In the genomic region with DNA sequence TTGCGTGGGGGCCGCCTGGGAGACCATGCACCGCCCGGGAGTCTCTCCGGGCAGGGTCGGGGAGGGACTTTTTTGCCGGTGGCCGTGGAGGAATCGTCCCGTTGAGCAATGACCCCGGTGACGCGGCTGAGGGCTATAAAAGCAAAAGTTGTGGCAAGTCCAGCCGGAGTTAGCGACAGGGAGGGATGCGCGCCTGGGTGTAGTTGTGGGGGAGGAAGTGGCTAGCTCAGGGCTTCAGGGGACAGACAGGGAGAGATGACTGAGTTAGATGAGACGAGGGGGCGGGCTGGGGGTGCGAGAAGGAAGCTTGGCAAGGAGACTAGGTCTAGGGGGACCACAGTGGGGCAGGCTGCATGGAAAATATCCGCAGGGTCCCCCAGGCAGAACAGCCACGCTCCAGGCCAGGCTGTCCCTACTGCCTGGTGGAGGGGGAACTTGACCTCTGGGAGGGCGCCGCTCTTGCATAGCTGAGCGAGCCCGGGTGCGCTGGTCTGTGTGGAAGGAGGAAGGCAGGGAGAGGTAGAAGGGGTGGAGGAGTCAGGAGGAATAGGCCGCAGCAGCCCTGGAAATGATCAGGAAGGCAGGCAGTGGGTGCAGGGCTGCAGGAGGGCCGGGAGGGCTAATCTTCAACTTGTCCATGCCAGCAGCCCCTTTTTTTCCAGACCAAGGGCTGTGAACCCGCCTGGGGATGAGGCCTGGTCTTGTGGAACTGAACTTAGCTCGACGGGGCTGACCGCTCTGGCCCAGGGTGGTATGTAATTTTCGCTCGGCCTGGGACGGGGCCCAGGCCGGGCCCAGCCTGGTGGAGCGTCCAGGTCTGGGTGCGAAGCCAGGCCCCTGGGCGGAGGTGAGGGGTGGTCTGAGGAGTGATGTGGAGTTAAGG, we compare ENCODE assay signal across 1 cellular context.
A peak's percentile ranks its signal among the peaks of the same experiment; 100 is the strongest.
TF ChIP-seq lines count a peak whose summit lies in the region.

Gene NEAT1 (plus strand): TSS at position 166 of the 883 bp plus-strand sequence.

TF ChIP-seq in K562, 482 proteins besides CTCF, POLR2A, EP300 and RAD21 (continued from another document and continues in another):
- TF ChIP-seq ELK1 (CRISPR knock-in tag; IDR thresholded peaks at IDR 0.05), result no peak
- peak; percentile 82; the same call in 1 of the 2 replicates for TF ChIP-seq ZKSCAN1 (IDR thresholded peaks at IDR 0.05; ENCODE audit: low read depth, low read length)
- TF ChIP-seq, protein P1, sequence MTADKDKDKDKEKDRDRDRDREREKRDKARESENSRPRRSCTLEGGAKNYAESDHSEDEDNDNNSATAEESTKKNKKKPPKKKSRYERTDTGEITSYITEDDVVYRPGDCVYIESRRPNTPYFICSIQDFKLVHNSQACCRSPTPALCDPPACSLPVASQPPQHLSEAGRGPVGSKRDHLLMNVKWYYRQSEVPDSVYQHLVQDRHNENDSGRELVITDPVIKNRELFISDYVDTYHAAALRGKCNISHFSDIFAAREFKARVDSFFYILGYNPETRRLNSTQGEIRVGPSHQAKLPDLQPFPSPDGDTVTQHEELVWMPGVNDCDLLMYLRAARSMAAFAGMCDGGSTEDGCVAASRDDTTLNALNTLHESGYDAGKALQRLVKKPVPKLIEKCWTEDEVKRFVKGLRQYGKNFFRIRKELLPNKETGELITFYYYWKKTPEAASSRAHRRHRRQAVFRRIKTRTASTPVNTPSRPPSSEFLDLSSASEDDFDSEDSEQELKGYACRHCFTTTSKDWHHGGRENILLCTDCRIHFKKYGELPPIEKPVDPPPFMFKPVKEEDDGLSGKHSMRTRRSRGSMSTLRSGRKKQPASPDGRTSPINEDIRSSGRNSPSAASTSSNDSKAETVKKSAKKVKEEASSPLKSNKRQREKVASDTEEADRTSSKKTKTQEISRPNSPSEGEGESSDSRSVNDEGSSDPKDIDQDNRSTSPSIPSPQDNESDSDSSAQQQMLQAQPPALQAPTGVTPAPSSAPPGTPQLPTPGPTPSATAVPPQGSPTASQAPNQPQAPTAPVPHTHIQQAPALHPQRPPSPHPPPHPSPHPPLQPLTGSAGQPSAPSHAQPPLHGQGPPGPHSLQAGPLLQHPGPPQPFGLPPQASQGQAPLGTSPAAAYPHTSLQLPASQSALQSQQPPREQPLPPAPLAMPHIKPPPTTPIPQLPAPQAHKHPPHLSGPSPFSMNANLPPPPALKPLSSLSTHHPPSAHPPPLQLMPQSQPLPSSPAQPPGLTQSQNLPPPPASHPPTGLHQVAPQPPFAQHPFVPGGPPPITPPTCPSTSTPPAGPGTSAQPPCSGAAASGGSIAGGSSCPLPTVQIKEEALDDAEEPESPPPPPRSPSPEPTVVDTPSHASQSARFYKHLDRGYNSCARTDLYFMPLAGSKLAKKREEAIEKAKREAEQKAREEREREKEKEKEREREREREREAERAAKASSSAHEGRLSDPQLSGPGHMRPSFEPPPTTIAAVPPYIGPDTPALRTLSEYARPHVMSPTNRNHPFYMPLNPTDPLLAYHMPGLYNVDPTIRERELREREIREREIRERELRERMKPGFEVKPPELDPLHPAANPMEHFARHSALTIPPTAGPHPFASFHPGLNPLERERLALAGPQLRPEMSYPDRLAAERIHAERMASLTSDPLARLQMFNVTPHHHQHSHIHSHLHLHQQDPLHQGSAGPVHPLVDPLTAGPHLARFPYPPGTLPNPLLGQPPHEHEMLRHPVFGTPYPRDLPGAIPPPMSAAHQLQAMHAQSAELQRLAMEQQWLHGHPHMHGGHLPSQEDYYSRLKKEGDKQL (CRISPR knock-in tag; IDR thresholded peaks at IDR 0.05; ENCODE audit: borderline replicate concordance), result no peak
- TF ChIP-seq ZNF609 (CRISPR knock-in tag; IDR thresholded peaks at IDR 0.05; ENCODE audit: borderline replicate concordance), result no peak; the same call in none of the 2 replicates
- peak; percentile 100 for TF ChIP-seq PHB (CRISPR knock-in tag; IDR thresholded peaks at IDR 0.05)
- no peak for TF ChIP-seq CREBBP (IDR thresholded peaks at IDR 0.05; ENCODE audit: low read depth, low read length)
- no peak for TF ChIP-seq MCM3 (IDR thresholded peaks at IDR 0.05)
- no peak; the same call in 1 of the 2 replicates for TF ChIP-seq USF2 (CRISPR knock-in tag; IDR thresholded peaks at IDR 0.05)
- TF ChIP-seq, protein P2, sequence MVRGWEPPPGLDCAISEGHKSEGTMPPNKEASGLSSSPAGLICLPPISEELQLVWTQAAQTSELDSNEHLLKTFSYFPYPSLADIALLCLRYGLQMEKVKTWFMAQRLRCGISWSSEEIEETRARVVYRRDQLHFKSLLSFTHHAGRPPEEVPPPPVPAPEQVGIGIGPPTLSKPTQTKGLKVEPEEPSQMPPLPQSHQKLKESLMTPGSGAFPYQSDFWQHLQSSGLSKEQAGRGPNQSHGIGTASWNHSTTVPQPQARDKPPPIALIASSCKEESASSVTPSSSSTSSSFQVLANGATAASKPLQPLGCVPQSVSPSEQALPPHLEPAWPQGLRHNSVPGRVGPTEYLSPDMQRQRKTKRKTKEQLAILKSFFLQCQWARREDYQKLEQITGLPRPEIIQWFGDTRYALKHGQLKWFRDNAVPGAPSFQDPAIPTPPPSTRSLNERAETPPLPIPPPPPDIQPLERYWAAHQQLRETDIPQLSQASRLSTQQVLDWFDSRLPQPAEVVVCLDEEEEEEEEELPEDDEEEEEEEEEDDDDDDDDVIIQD (CRISPR knock-in tag; IDR thresholded peaks at IDR 0.05), result peak; percentile 78; the same call in 1 of the 2 replicates
- TF ChIP-seq FOXP4 (CRISPR knock-in tag; IDR thresholded peaks at IDR 0.05; ENCODE audit: borderline replicate concordance), result peak; percentile 60
- peak; percentile 88 to 95 for TF ChIP-seq TBL1XR1 (IDR thresholded peaks at IDR 0.05; ENCODE audit: low read length in 2 of 2)
- peak; percentile 77 for TF ChIP-seq NCOA1 (IDR thresholded peaks at IDR 0.05; ENCODE audit: low read depth)
- no peak for TF ChIP-seq BRCA1 (IDR thresholded peaks at IDR 0.05)
- no peak for TF ChIP-seq BRCA1 (CRISPR knock-in tag; IDR thresholded peaks at IDR 0.05)
- peak; percentile 93 for TF ChIP-seq ZNF133 (CRISPR knock-in tag; IDR thresholded peaks at IDR 0.05)
- TF ChIP-seq POU5F1 (IDR thresholded peaks at IDR 0.05; ENCODE audit: borderline replicate concordance, low read depth, low read length, partially characterized antibody), result no peak
- TF ChIP-seq SPI1 (IDR thresholded peaks at IDR 0.05; ENCODE audit: borderline replicate concordance, low read depth, low read length), result peak; percentile 96
- TF ChIP-seq, protein P3, sequence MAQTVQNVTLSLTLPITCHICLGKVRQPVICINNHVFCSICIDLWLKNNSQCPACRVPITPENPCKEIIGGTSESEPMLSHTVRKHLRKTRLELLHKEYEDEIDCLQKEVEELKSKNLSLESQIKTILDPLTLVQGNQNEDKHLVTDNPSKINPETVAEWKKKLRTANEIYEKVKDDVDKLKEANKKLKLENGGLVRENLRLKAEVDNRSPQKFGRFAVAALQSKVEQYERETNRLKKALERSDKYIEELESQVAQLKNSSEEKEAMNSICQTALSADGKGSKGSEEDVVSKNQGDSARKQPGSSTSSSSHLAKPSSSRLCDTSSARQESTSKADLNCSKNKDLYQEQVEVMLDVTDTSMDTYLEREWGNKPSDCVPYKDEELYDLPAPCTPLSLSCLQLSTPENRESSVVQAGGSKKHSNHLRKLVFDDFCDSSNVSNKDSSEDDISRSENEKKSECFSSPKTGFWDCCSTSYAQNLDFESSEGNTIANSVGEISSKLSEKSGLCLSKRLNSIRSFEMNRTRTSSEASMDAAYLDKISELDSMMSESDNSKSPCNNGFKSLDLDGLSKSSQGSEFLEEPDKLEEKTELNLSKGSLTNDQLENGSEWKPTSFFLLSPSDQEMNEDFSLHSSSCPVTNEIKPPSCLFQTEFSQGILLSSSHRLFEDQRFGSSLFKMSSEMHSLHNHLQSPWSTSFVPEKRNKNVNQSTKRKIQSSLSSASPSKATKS (CRISPR knock-in tag; IDR thresholded peaks at IDR 0.05), result peak; percentile 99
- no peak; the same call in none of the 2 replicates for TF ChIP-seq LCOR (CRISPR knock-in tag; IDR thresholded peaks at IDR 0.05)
- peak; percentile 100 for TF ChIP-seq KLF10 (CRISPR knock-in tag; IDR thresholded peaks at IDR 0.05)
- peak; percentile 37; the same call in 1 of the 2 replicates for TF ChIP-seq NFIX (CRISPR knock-in tag; IDR thresholded peaks at IDR 0.05; ENCODE audit: low read depth)
- peak; percentile 100 for TF ChIP-seq ZNF280B (CRISPR knock-in tag; IDR thresholded peaks at IDR 0.05)
- peak; percentile 84 for TF ChIP-seq KLF13 (tag; IDR thresholded peaks at IDR 0.05; ENCODE audit: borderline replicate concordance, low read depth)
- TF ChIP-seq POLR3G (IDR thresholded peaks at IDR 0.05; ENCODE audit: extremely low read depth, insufficient read length, insufficient replicate concordance), result no peak
- no peak for TF ChIP-seq TSC22D4 (tag; IDR thresholded peaks at IDR 0.05)
- peak; percentile 72; the same call in 1 of the 2 replicates for TF ChIP-seq ZNF217 (CRISPR knock-in tag; IDR thresholded peaks at IDR 0.05)
